Comparison of ENCODE assay signal across 1 cellular context in genomic region chr16:58854392-58854791, GRCh38.
TF ChIP-seq lines count a peak whose summit lies in the region.

No MANE protein-coding gene starts in this region.

TF ChIP-seq in K562, 482 proteins besides CTCF, POLR2A, EP300 and RAD21 (continued from another document):
- no peak for TF ChIP-seq ZNF318 (IDR thresholded peaks at IDR 0.05; ENCODE audit: borderline replicate concordance in 1 of 2, low read depth in 1 of 2)
- no peak for TF ChIP-seq ZNF124 (CRISPR knock-in tag; IDR thresholded peaks at IDR 0.05)
- no peak for TF ChIP-seq E2F1 (CRISPR knock-in tag; IDR thresholded peaks at IDR 0.05)
- no peak for TF ChIP-seq CSDE1 (IDR thresholded peaks at IDR 0.05)
- TF ChIP-seq ZFPM2 (CRISPR knock-in tag; IDR thresholded peaks at IDR 0.05), result no peak
- TF ChIP-seq YBX1 (IDR thresholded peaks at IDR 0.05), result no peak
- no peak for TF ChIP-seq MTF1 (CRISPR knock-in tag; IDR thresholded peaks at IDR 0.05; ENCODE audit: borderline replicate concordance)
- no peak for TF ChIP-seq KAT2B (IDR thresholded peaks at IDR 0.05; ENCODE audit: low read depth, low read length)
